Comparison of ENCODE assay signal across 23 cellular contexts in the genomic region with DNA sequence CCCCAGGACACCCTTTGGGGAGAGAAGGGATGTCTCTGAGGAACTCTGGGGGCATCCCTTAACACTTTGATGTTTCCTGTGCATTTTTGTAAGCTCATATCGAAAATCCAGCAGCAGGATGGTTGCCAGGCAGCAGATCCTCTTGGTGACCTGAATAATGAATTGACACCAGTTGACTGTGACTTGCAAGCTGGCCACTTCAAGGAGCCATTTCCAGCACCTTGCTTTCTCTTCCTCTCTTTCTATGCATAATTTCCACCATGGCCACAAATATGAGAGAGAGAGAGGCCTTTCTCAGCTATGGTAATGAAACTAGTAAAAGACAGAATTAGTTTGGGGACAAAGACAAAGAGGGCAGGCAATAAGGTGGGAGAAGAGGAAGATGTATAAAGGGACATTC.
"Had no signal": no experiment of that assay in that cellular context is flagged by ENCODE, and none has a peak within 500 bp of the region (broad histone marks: within the 10 kb centered on the region; RNA-seq: fewer than 3 reads in every experiment).

No MANE protein-coding gene starts in this region.

- H3K9me3 ChIP-seq: left ventricle myocardium inferior, neutrophil, ovary, prostate gland, right atrium auricular region, uterus had no signal

- DNase-seq: activated CD4-positive, alpha-beta T cell treated with anti-CD3 and anti-CD28 coated beads for 1 hour; activated CD4-positive, alpha-beta T cell treated with anti-CD3 and anti-CD28 coated beads, Interleukin-2, amount 50 U/mL, for 1 hour; activated CD8-positive, alpha-beta T cell treated with anti-CD3 and anti-CD28 coated beads, Interleukin-2, amount 10 ng/mL, durations not matched to agents 7 days and 5 days; activated gamma-delta T cell; aorta; brain microvascular endothelial cell; central memory CD4-positive, alpha-beta T cell; effector memory CD4-positive, alpha-beta T cell; foreskin melanocyte; hippocampal formation; left ventricle myocardium inferior; midbrain; ovary; stimulated activated CD4-positive, alpha-beta T cell treated with anti-CD3 and anti-CD28 coated beads, Interleukin-12 subunit alpha, Interleukin-12 subunit beta, amount 100 ng/mL, for 4 hours; stimulated activated CD4-positive, alpha-beta T cell treated with anti-CD3 and anti-CD28 coated beads, Interleukin-4, amount 100 ng/mL, for 4 hours; stimulated activated naive CD8-positive, alpha-beta T cell treated with anti-CD3 and anti-CD28 coated beads, Interleukin-15, amount 100 ng/mL, for 72 hours; trophoblast cell; uterus; WERI-Rb-1 had no signal

- H3K4me3 ChIP-seq: left ventricle myocardium inferior, ovary, prostate gland, right atrium auricular region, uterus had no signal

- H3K27ac ChIP-seq: brain microvascular endothelial cell, left ventricle myocardium inferior, neutrophil, ovary, prostate gland, right atrium auricular region, WERI-Rb-1 had no signal

- ATAC-seq: activated CD8-positive, alpha-beta T cell treated with anti-CD3 and anti-CD28 coated beads, Interleukin-2, amount 10 ng/mL, durations not matched to agents 7 days and 5 days; natural killer cell treated with Interleukin-12 subunit alpha and Interleukin-12 subunit beta and Interleukin-15 and Interleukin-18, amount 100 ng/mL, for 72 hours; stimulated activated naive CD8-positive, alpha-beta T cell treated with anti-CD3 and anti-CD28 coated beads, Interleukin-15, amount 100 ng/mL, for 72 hours had no signal

- H3K27me3 ChIP-seq: brain microvascular endothelial cell, ovary, right atrium auricular region, uterus had no signal

- H3K36me3 ChIP-seq: brain microvascular endothelial cell, left ventricle myocardium inferior, neutrophil, ovary, prostate gland, right atrium auricular region, uterus had no signal

- H3K4me1 ChIP-seq: left ventricle myocardium inferior, right atrium auricular region had no signal
